In the genomic region with DNA sequence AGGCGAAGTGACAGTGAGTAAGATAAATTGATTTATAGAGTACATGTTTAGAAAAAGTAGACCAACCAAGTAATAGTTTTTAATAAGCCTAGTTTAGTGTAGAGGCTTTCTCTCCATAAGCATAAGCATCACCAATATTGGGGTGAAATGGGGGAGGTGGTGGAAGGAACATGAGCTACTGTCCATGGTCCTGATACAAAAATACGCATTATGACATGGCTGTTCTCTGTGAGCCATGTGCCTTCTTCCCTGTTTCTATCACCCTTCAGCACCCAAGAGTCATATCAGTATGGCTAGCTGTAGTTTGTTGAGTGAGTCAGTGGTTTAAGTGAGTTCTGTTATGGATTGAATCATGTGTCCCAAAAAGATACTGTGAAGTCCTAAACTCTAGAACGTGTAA, we compare ENCODE assay signal across 19 cellular contexts.
A peak's percentile ranks its signal among the peaks of the same experiment; 100 is the strongest.
DNase-seq lines count a peak whose midpoint lies in the region; ATAC-seq and TF ChIP-seq lines count a peak whose summit lies in the region.
"Had no signal": no experiment of that assay in that cellular context is flagged by ENCODE, and none has a peak within 500 bp of the region (broad histone marks: within the 10 kb centered on the region; RNA-seq: fewer than 3 reads in every experiment).

No MANE protein-coding gene starts in this region.

- no peak for TF ChIP-seq POLR2A in IMR-90 (IDR thresholded peaks at IDR 0.05; ENCODE audit: low read depth, low read length)

- no peaks in the 10 kb centered on the region for H4K20me1 ChIP-seq in IMR-90 (ENCODE audit: insufficient read depth, low read length)

- H3K4ac ChIP-seq in IMR-90 (ENCODE audit: low read depth, low read length): no peak overlapping the region

- no peaks in the 10 kb centered on the region for H3K79me1 ChIP-seq in IMR-90 (ENCODE audit: low read depth in 1 of 2, low read length in 2 of 2)

- ATAC-seq in IMR-90 (ENCODE audit: low read depth): no peak
- ATAC-seq in GM19395 (IDR thresholded peaks at IDR 0.05; ENCODE audit: unreplicated experiment): no peak
- ATAC-seq: gastrocnemius medialis; stimulated activated naive B cell treated with anti-CD40 and anti-IgM and Interleukin-4, amounts not matched to agents 10 μg/mL and 1 μg/mL and 100 μg/mL, for 72 hours; T-helper 17 cell had no signal

- no peak overlapping the region for H3K23ac ChIP-seq in IMR-90 (ENCODE audit: low read depth, low read length)

- no peak overlapping the region for H3K56ac ChIP-seq in IMR-90 (ENCODE audit: extremely low read depth, insufficient read depth, low read length)

- H2BK120ac ChIP-seq in IMR-90 (ENCODE audit: low read depth, low read length): no peak overlapping the region

- no peak for TF ChIP-seq CTCF in IMR-90 (conservative IDR thresholded peaks at IDR 0.05; ENCODE audit: low read depth, low read length)
- TF ChIP-seq CTCF in type B pancreatic cell (conservative IDR thresholded peaks at IDR 0.05): no peak

- no peak overlapping the region for H3K4me2 ChIP-seq in IMR-90 (ENCODE audit: low read depth, low read length)

- H2AK5ac ChIP-seq in IMR-90 (ENCODE audit: low read depth, low read length): no peak overlapping the region

- no peak overlapping the region for H3K4me3 ChIP-seq in IMR-90 (ENCODE audit: insufficient read depth, low read depth, low read length)
- H3K4me3 ChIP-seq: gastrocnemius medialis, skin epidermis had no signal

- H2BK15ac ChIP-seq in IMR-90 (ENCODE audit: low read depth, low read length): no peak overlapping the region

- DNase-seq in Daoy (ENCODE audit: low read depth): peak; percentile 16
- DNase-seq in IMR-90: peak; percentile 9
- peak; percentile 25 for DNase-seq in amniotic epithelial cell (ENCODE audit: low read depth)
- DNase-seq in iPS-NIHi11 (ENCODE audit: low spot score): peak; percentile 44
- no peak for DNase-seq in type B pancreatic cell (ENCODE audit: extremely low spot score, unreplicated experiment)
- no peak for DNase-seq in head of caudate nucleus
- no peak for DNase-seq in AG08395 (ENCODE audit: low spot score)
- DNase-seq: activated CD8-positive, alpha-beta memory T cell treated with anti-CD3 and anti-CD28 coated beads, Interleukin-2, amount 50 U/mL, for 4 hours; activated naive CD4-positive, alpha-beta T cell treated with anti-CD3 and anti-CD28 coated beads for 36 hours; DMS 273 treated with DMSO at 0.1 percent for 48 hours; gastrocnemius medialis; midbrain; NCI-H2029; NCI-H748 treated with DMSO at 0.1 percent for 48 hours; stimulated activated naive B cell treated with anti-CD40 and anti-IgM and Interleukin-4, amounts not matched to agents 10 μg/mL and 1 μg/mL and 100 μg/mL, for 72 hours; T-helper 17 cell; trophoblast cell had no signal

- H2AK9ac ChIP-seq in IMR-90 (replicated peaks; ENCODE audit: low read depth, low read length, poor library complexity): no peak overlapping the region

- no peak overlapping the region for H3K4me3 Mint-ChIP-seq in type B pancreatic cell
- H3K4me3 Mint-ChIP-seq: activated naive CD4-positive, alpha-beta T cell treated with anti-CD3 and anti-CD28 coated beads for 36 hours; stimulated activated naive B cell treated with anti-CD40 and anti-IgM and Interleukin-4, amounts not matched to agents 10 μg/mL and 1 μg/mL and 100 μg/mL, for 72 hours; T-helper 17 cell had no signal

- dilution Hi-C loops in IMR-90 (cut with HindIII; ENCODE audit: low sequenced_read_pairs, unreplicated experiment): no loop called here

- no CpG with 5 or more reads among the region's 3 CpGs for WGBS in IMR-90 (ENCODE audit: extremely low coverage in 2 of 2, insufficient read length in 1 of 2), 2 experiments

- no peaks in the 10 kb centered on the region for H3K36me3 Mint-ChIP-seq in type B pancreatic cell
- H3K36me3 Mint-ChIP-seq: stimulated activated naive B cell treated with anti-CD40 and anti-IgM and Interleukin-4, amounts not matched to agents 10 μg/mL and 1 μg/mL and 100 μg/mL, for 72 hours had no signal

- H3K9ac ChIP-seq in IMR-90 (ENCODE audit: low read depth, low read length): no peak overlapping the region

- CTCF ChIA-PET in IMR-90 (lab: Yijun Ruan, JAX): no interaction called here

- no peak overlapping the region for H3K27ac ChIP-seq in IMR-90 (ENCODE audit: insufficient read depth, low read length)
- H3K27ac ChIP-seq: gastrocnemius medialis, skin epidermis had no signal

- H4K5ac ChIP-seq in IMR-90 (ENCODE audit: low read depth, low read length): no peak overlapping the region

- in situ Hi-C loops in IMR-90 (cut with MboI; ENCODE audit: low sequenced_read_pairs): no loop called here

- H3K27me3 Mint-ChIP-seq in type B pancreatic cell: no peaks in the 10 kb centered on the region

- H3K9me3 ChIP-seq in IMR-90 (ENCODE audit: control insufficient read depth, insufficient read depth, low read length): no peaks in the 10 kb centered on the region
- H3K9me3 ChIP-seq: gastrocnemius medialis had no signal

- BruUV-seq in IMR-90 (replicated peaks; lab: Mats Ljungman, UMichigan): no TSS peak

- intact Hi-C loops in IMR-90 (cut with micrococcal nuclease): no loop called here
- intact Hi-C loops in head of caudate nucleus (cut with DNase I): no loop called here

- H3K36me3 ChIP-seq in IMR-90 (ENCODE audit: control insufficient read depth, insufficient read depth, low read length): no peaks in the 10 kb centered on the region
- H3K36me3 ChIP-seq: gastrocnemius medialis had no signal

- no peaks in the 10 kb centered on the region for H3K4me1 Mint-ChIP-seq in type B pancreatic cell (ENCODE audit: unreplicated experiment)
- H3K4me1 Mint-ChIP-seq: stimulated activated naive B cell treated with anti-CD40 and anti-IgM and Interleukin-4, amounts not matched to agents 10 μg/mL and 1 μg/mL and 100 μg/mL, for 72 hours; T-helper 17 cell had no signal

- no peak overlapping the region for H3K14ac ChIP-seq in IMR-90 (replicated peaks; ENCODE audit: low read depth, low read length)

- no peak overlapping the region for H4K8ac ChIP-seq in IMR-90 (ENCODE audit: low read depth in 2 of 2, low read length in 2 of 2)

- no peaks in the 10 kb centered on the region for H3K9me3 Mint-ChIP-seq in type B pancreatic cell
- H3K9me3 Mint-ChIP-seq: activated naive CD4-positive, alpha-beta T cell treated with anti-CD3 and anti-CD28 coated beads for 36 hours had no signal

- no peak for TF ChIP-seq RAD21 in IMR-90 (IDR thresholded peaks at IDR 0.05; ENCODE audit: low read length)

- H4K91ac ChIP-seq in IMR-90 (ENCODE audit: insufficient read depth, low read depth, low read length): no peak overlapping the region

- H3K27ac Mint-ChIP-seq in type B pancreatic cell: no peak overlapping the region
- H3K27ac Mint-ChIP-seq: activated naive CD4-positive, alpha-beta T cell treated with anti-CD3 and anti-CD28 coated beads for 36 hours; stimulated activated naive B cell treated with anti-CD40 and anti-IgM and Interleukin-4, amounts not matched to agents 10 μg/mL and 1 μg/mL and 100 μg/mL, for 72 hours; T-helper 17 cell had no signal

- no peak overlapping the region for H2AFZ ChIP-seq in IMR-90 (replicated peaks; ENCODE audit: low read length, poor library complexity)

- no peaks in the 10 kb centered on the region for H3K4me1 ChIP-seq in IMR-90 (ENCODE audit: control insufficient read depth, insufficient read depth, low read length)

- POLR2A ChIA-PET in IMR-90 (lab: Charles Lee; ENCODE audit: unreplicated experiment): no interaction called here

- no peak overlapping the region for H2BK20ac ChIP-seq in IMR-90 (ENCODE audit: low read depth, low read length)

- H3K9me1 ChIP-seq in IMR-90 (ENCODE audit: insufficient read depth, low read length): no peaks in the 10 kb centered on the region

- no peaks in the 10 kb centered on the region for H3K27me3 ChIP-seq in IMR-90 (ENCODE audit: control insufficient read depth, insufficient read depth, low read length)
- H3K27me3 ChIP-seq: gastrocnemius medialis had no signal

- no peak overlapping the region for H2BK5ac ChIP-seq in IMR-90 (ENCODE audit: low read depth, low read length, poor library complexity, severe bottlenecking)

- H3K18ac ChIP-seq in IMR-90 (ENCODE audit: low read depth, low read length): no peak overlapping the region

TF ChIP-seq in IMR-90, 13 proteins besides CTCF, POLR2A, EP300 and RAD21:
- TF ChIP-seq RFX5 (IDR thresholded peaks at IDR 0.05; ENCODE audit: low read depth, low read length) (peak; percentile 74), CEBPB (IDR thresholded peaks at IDR 0.05; ENCODE audit: low read depth, low read length) (no peak), FOS (IDR thresholded peaks at IDR 0.05; ENCODE audit: low read depth, low read length) (no peak), RCOR1 (IDR thresholded peaks at IDR 0.05; ENCODE audit: insufficient replicate concordance, low read length) (no peak)

Comparison
In these comparisons a context has a peak if more than half of its experiments do, and no peak if none do; other contexts are left out.
1. DNase-seq: peak in Daoy (single experiment), IMR-90 (single experiment), amniotic epithelial cell (single experiment) and iPS-NIHi11 (single experiment); none in type B pancreatic cell (single experiment), head of caudate nucleus (0 of 42) and AG08395 (single experiment).